In the genomic region with DNA sequence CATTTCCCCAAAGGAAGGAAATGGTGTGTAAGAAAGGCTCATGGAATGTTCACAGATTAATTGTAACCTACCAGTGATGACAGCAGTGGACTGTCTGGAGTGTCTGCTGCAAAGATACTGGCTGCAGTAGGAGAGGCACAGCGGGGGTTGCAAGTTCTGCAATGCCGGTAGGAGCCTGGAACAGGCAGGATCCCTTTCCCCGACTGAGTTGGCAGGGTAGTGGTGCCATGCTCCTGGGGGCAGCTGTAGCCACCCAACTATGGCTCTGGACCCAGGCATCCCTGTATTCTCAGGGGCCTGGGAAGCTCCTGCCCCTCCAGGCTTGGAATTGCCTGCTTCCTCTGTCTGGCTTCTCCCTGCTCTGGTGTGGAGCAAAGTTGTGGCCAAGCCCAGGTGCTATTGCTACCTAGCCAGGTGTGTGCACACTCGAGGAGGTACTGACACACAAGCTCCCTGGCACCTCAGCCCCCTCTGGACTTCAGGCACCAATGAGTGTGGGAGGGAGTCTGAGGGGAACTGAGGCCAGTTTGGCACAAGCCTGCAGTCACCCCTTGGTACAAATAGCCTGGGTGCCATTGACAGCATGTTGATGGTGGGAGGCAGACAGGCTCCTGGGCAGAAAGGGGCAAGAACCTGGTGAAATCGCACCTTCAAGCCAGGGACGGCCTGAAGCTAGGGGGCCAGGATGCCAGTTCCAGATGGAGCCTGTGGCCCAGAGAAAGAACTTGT, we compare ENCODE assay signal across 24 cellular contexts.
A peak's percentile ranks its signal among the peaks of the same experiment; 100 is the strongest.
DNase-seq lines count a peak whose midpoint lies in the region; ATAC-seq and TF ChIP-seq lines count a peak whose summit lies in the region.
"Had no signal": no experiment of that assay in that cellular context is flagged by ENCODE, and none has a peak within 500 bp of the region (broad histone marks: within the 10 kb centered on the region; RNA-seq: fewer than 3 reads in every experiment).

No MANE protein-coding gene starts in this region.

- no peaks in the 10 kb centered on the region for H3K27me3 ChIP-seq in right lobe of liver

- H3K9me3 ChIP-seq in right lobe of liver, result no peaks in the 10 kb centered on the region
- H3K9me3 ChIP-seq: A549, SK-N-SH had no signal

- peak; percentile 1 for DNase-seq in AG04449 (ENCODE audit: low read depth, low spot score)
- peak; percentile 38 for DNase-seq in GM03348 (ENCODE audit: low spot score)
- DNase-seq in stimulated activated effector memory CD8-positive, alpha-beta T cell treated with anti-CD3 and anti-CD28 coated beads, Interleukin-12 subunit alpha, Interleukin-12 subunit beta, amount 100 ng/mL, for 72 hours (ENCODE audit: low spot score in 2 of 2), result no peak
- no peak for DNase-seq in stimulated activated CD4-positive, alpha-beta T cell treated with anti-CD3 and anti-CD28 coated beads, Interleukin-1b, Interleukin-23, amount 100 ng/mL, for 48 hours
- no peak for DNase-seq in right lobe of liver
- no peak for DNase-seq in EL
- DNase-seq: C1 segment of cervical spinal cord; CD8-positive, alpha-beta memory T cell; GDM1; H9; HFFc6; Karpas-422; MV-4-11; NCI-H1105 treated with DMSO at 0.1 percent for 48 hours; NCI-H2029 treated with DMSO at 0.1 percent for 48 hours; NCI-H226; NCI-H510A treated with DMSO at 0.1 percent for 48 hours; NCI-H748 treated with DMSO at 0.1 percent for 48 hours; PC-9; SHP77 treated with DMSO at 0.1 percent for 48 hours; SK-N-SH had no signal

- ATAC-seq in esophagus mucosa, result peak; percentile 22
- ATAC-seq in stimulated activated effector memory CD8-positive, alpha-beta T cell treated with anti-CD3 and anti-CD28 coated beads, Interleukin-12 subunit alpha, Interleukin-12 subunit beta, amount 100 ng/mL, for 72 hours, result peak; percentile 44
- ATAC-seq in right lobe of liver, result no peak
- ATAC-seq: A549 had no signal

- no peaks in the 10 kb centered on the region for H3K36me3 Mint-ChIP-seq in stimulated activated effector memory CD8-positive, alpha-beta T cell treated with anti-CD3 and anti-CD28 coated beads, Interleukin-12 subunit alpha, Interleukin-12 subunit beta, amount 100 ng/mL, for 72 hours
- H3K36me3 Mint-ChIP-seq: CD8-positive, alpha-beta memory T cell had no signal

- CTCF ChIA-PET in AG04449 (lab: Yijun Ruan, JAX), result no interaction called here

- no peak overlapping the region for H3K27ac Mint-ChIP-seq in stimulated activated effector memory CD8-positive, alpha-beta T cell treated with anti-CD3 and anti-CD28 coated beads, Interleukin-12 subunit alpha, Interleukin-12 subunit beta, amount 100 ng/mL, for 72 hours
- H3K27ac Mint-ChIP-seq: CD8-positive, alpha-beta memory T cell; H9; HFFc6 had no signal

- no peaks in the 10 kb centered on the region for H3K4me1 Mint-ChIP-seq in stimulated activated effector memory CD8-positive, alpha-beta T cell treated with anti-CD3 and anti-CD28 coated beads, Interleukin-12 subunit alpha, Interleukin-12 subunit beta, amount 100 ng/mL, for 72 hours
- H3K4me1 Mint-ChIP-seq: CD8-positive, alpha-beta memory T cell; H9 had no signal

- POLR2A ChIA-PET in AG04449 (lab: Yijun Ruan, JAX), result no interaction called here

- no peaks in the 10 kb centered on the region for H3K36me3 ChIP-seq in right lobe of liver

- TF ChIP-seq CTCF in AG04449 (IDR thresholded peaks at IDR 0.05; ENCODE audit: insufficient read depth, low read length, missing control alignments) (no peak), right lobe of liver (IDR thresholded peaks at IDR 0.05) (no peak)

- no peak overlapping the region for H3K4me3 Mint-ChIP-seq in stimulated activated effector memory CD8-positive, alpha-beta T cell treated with anti-CD3 and anti-CD28 coated beads, Interleukin-12 subunit alpha, Interleukin-12 subunit beta, amount 100 ng/mL, for 72 hours
- H3K4me3 Mint-ChIP-seq: CD8-positive, alpha-beta memory T cell; H9; HFFc6 had no signal

- intact Hi-C loops in right lobe of liver (cut with DNase I), result no loop called here

- no peaks in the 10 kb centered on the region for H3K9me3 Mint-ChIP-seq in stimulated activated effector memory CD8-positive, alpha-beta T cell treated with anti-CD3 and anti-CD28 coated beads, Interleukin-12 subunit alpha, Interleukin-12 subunit beta, amount 100 ng/mL, for 72 hours
- H3K9me3 Mint-ChIP-seq: CD8-positive, alpha-beta memory T cell; H9; HFFc6 had no signal

- no peak overlapping the region for H3K27ac ChIP-seq in right lobe of liver
- H3K27ac ChIP-seq: A549, PC-9, RWPE1 had no signal

- TF ChIP-seq POLR2A in right lobe of liver (IDR thresholded peaks at IDR 0.05), result no peak

- WGBS in right lobe of liver (ENCODE audit: insufficient coverage, low coverage, low lambda C conversion rate, missing lambda C conversion rate), result no CpG with 5 or more reads among the region's 6 CpGs

- H3K4me3 ChIP-seq in AG04449 (ENCODE audit: low read depth, low read length) (no peak overlapping the region), right lobe of liver (no peak overlapping the region)
- H3K4me3 ChIP-seq: A549, PC-9 had no signal

- H3K4me1 ChIP-seq in right lobe of liver, result no peaks in the 10 kb centered on the region
- H3K4me1 ChIP-seq: A549 had no signal

Comparison
In these comparisons a context has a peak if more than half of its experiments do, and no peak if none do; other contexts are left out.
1. DNase-seq: peak in AG04449 (single experiment) and GM03348 (single experiment); none in stimulated activated effector memory CD8-positive, alpha-beta T cell treated with anti-CD3 and anti-CD28 coated beads, Interleukin-12 subunit alpha, Interleukin-12 subunit beta, amount 100 ng/mL, for 72 hours (0 of 2), stimulated activated CD4-positive, alpha-beta T cell treated with anti-CD3 and anti-CD28 coated beads, Interleukin-1b, Interleukin-23, amount 100 ng/mL, for 48 hours (single experiment), right lobe of liver (0 of 3) and EL (single experiment).
2. ATAC-seq: peak in esophagus mucosa (single experiment) and stimulated activated effector memory CD8-positive, alpha-beta T cell treated with anti-CD3 and anti-CD28 coated beads, Interleukin-12 subunit alpha, Interleukin-12 subunit beta, amount 100 ng/mL, for 72 hours (single experiment); none in right lobe of liver (0 of 4).